Comparison of ENCODE assay signal across 8 cellular contexts in the genomic region with DNA sequence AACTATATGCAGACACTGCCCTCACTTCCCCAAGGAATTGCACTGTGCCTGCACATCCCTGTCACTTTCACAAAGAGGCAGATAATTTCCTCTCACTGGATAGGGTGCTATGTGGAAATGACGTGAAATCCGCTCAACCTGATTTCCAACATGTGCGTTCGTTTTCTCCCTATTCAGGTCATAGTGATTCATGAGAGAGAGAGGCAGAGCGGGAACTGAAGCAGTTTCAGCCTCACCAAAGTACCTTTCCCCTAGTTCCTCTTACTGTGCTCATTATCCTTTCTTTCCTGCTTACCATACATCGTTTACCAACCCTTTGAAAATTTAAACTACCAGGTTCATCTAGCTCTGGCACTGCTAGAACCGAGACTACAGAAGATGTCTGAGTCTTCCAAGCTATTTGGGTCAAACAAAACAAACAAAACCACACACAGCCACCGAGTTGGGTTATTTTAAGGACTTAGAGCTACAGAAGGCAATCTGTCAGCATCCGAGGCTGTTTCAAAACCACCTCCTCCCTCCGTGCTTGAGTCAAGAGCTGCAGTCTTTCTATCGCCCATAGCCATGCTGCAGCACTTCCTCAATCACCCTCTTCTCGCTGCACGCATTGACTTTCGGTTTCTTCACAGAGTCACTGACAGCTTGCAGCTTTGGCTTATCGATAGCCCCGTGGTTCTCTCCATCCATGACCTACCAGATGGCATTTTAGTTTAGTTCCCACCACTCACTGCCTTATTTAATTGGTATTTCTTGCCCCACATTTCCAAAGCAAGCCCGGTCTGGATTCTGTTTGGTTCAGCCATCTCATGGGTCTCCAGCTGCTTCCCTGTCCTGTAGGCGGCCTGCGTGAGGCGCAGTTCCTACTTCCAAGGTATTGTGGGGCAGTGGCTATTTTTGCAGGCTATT.
DNase-seq lines count a peak whose midpoint lies in the region; ATAC-seq and TF ChIP-seq lines count a peak whose summit lies in the region.

No MANE protein-coding gene starts in this region.

- POLR2A ChIA-PET in RWPE1 (lab: Yijun Ruan, JAX; ENCODE audit: low non-redundant PET), result no interaction called here

- no peaks in the 10 kb centered on the region for H3K9me3 ChIP-seq in SJSA1 (replicated peaks)

- H3K27me3 Mint-ChIP-seq in activated naive CD4-positive, alpha-beta T cell treated with anti-CD3 and anti-CD28 coated beads, Interleukin-2, amount 10 ng/mL, durations not matched to agents 7 days and 5 days, result peaks cover 3% of the 10 kb centered on the region

- H3K4me1 ChIP-seq in SJSA1 (replicated peaks), result 0 out of 2 replicates have a peak, but pooled peaks cover 5% of the 10 kb centered on the region

- TF ChIP-seq CTCF in RWPE1 (conservative IDR thresholded peaks at IDR 0.05; ENCODE audit: low read depth), result no peak

- peak overlapping the region; percentile 86 for H3K4me3 Mint-ChIP-seq in activated naive CD4-positive, alpha-beta T cell treated with anti-CD3 and anti-CD28 coated beads, Interleukin-2, amount 10 ng/mL, durations not matched to agents 7 days and 5 days

- CTCF ChIA-PET in activated naive CD4-positive, alpha-beta T cell treated with anti-CD3 and anti-CD28 coated beads, Interleukin-2, amount 10 ng/mL, durations not matched to agents 7 days and 5 days (lab: Charles Lee), result interaction anchor here (2.0 kb wide), 1 partner anchor 63 kb away, joined by 6 read pairs; no protein-coding TSS in a partner anchor
- CTCF ChIA-PET in RWPE1 (lab: Yijun Ruan, JAX), result interaction anchor here (0.6 kb wide), 2 partner anchors 8 to 149 kb away, joined by 4 to 5 read pairs; no protein-coding TSS in a partner anchor

- H3K27me3 ChIP-seq in SJSA1 (replicated peaks), result no peaks in the 10 kb centered on the region

- peak overlapping the region; percentile 91 for H3K27ac Mint-ChIP-seq in activated naive CD4-positive, alpha-beta T cell treated with anti-CD3 and anti-CD28 coated beads, Interleukin-2, amount 10 ng/mL, durations not matched to agents 7 days and 5 days

- peaks cover 21% of the 10 kb centered on the region for H3K4me1 Mint-ChIP-seq in activated naive CD4-positive, alpha-beta T cell treated with anti-CD3 and anti-CD28 coated beads, Interleukin-2, amount 10 ng/mL, durations not matched to agents 7 days and 5 days

- peak; percentile 98 for ATAC-seq in GM21381 (IDR thresholded peaks at IDR 0.05; ENCODE audit: unreplicated experiment)

- no peaks in the 10 kb centered on the region for H3K9me3 Mint-ChIP-seq in activated naive CD4-positive, alpha-beta T cell treated with anti-CD3 and anti-CD28 coated beads, Interleukin-2, amount 10 ng/mL, durations not matched to agents 7 days and 5 days

- DNase-seq in DMS114 treated with DMSO at 0.1 percent for 48 hours (lab: John Stamatoyannopoulos, UW; ENCODE audit: unreplicated experiment) (peak; percentile 61), HUDEP-2 (lab: John Stamatoyannopoulos, UW; ENCODE audit: unreplicated experiment in 76 of 76) (peak in 72 of 76 experiments; percentile 3 to 85 (median 62)), SJSA1 (ENCODE audit: low read depth in 1 of 2, low spot score in 2 of 2) (peak; percentile 68 to 83), inferior parietal cortex (ENCODE audit: extremely low spot score) (peak; percentile 58), RWPE1 (ENCODE audit: low spot score) (no peak)
- peak; percentile 76 for DNase-seq in activated naive CD4-positive, alpha-beta T cell treated with anti-CD3 and anti-CD28 coated beads, Interleukin-2, amount 10 ng/mL, durations not matched to agents 7 days and 5 days
- peak; percentile 22 for DNase-seq in stimulated activated CD8-positive, alpha-beta memory T cell treated with anti-CD3 and anti-CD28 coated beads, Interleukin-12 subunit alpha, Interleukin-12 subunit beta, amount 100 ng/mL, for 24 hours (ENCODE audit: extremely low read depth)

- H3K36me3 Mint-ChIP-seq in activated naive CD4-positive, alpha-beta T cell treated with anti-CD3 and anti-CD28 coated beads, Interleukin-2, amount 10 ng/mL, durations not matched to agents 7 days and 5 days, result no peaks in the 10 kb centered on the region

- no peaks in the 10 kb centered on the region for H3K36me3 ChIP-seq in SJSA1

- H3K4me3 ChIP-seq in SJSA1, result peak overlapping the region; percentile 49

- peak overlapping the region; percentile 21 for H3K27ac ChIP-seq in SJSA1
- H3K27ac ChIP-seq in RWPE1, result no peak overlapping the region
